2 cellular contexts compared by ENCODE assay signal in genomic region chr1:226443439-226443838, GRCh38.
A peak's percentile ranks its signal among the peaks of the same experiment; 100 is the strongest.
TF ChIP-seq lines count a peak whose summit lies in the region.

No MANE protein-coding gene starts in this region.

TF ChIP-seq in A549, 52 proteins besides CTCF, POLR2A, EP300 and RAD21 (continued from another document):
- TF ChIP-seq BHLHE40 (IDR thresholded peaks at IDR 0.05; ENCODE audit: low read depth, low read length), result no peak
- no peak for TF ChIP-seq HOXA7 (CRISPR knock-in tag; IDR thresholded peaks at IDR 0.05)
- TF ChIP-seq RARB (CRISPR knock-in tag; IDR thresholded peaks at IDR 0.05), result no peak
- TF ChIP-seq, protein P1, sequence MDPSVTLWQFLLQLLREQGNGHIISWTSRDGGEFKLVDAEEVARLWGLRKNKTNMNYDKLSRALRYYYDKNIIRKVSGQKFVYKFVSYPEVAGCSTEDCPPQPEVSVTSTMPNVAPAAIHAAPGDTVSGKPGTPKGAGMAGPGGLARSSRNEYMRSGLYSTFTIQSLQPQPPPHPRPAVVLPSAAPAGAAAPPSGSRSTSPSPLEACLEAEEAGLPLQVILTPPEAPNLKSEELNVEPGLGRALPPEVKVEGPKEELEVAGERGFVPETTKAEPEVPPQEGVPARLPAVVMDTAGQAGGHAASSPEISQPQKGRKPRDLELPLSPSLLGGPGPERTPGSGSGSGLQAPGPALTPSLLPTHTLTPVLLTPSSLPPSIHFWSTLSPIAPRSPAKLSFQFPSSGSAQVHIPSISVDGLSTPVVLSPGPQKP (IDR thresholded peaks at IDR 0.05; ENCODE audit: low read depth, low read length), result no peak
- no peak for TF ChIP-seq NPAS2 (CRISPR knock-in tag; IDR thresholded peaks at IDR 0.05; ENCODE audit: borderline replicate concordance)
- TF ChIP-seq, protein P2, sequence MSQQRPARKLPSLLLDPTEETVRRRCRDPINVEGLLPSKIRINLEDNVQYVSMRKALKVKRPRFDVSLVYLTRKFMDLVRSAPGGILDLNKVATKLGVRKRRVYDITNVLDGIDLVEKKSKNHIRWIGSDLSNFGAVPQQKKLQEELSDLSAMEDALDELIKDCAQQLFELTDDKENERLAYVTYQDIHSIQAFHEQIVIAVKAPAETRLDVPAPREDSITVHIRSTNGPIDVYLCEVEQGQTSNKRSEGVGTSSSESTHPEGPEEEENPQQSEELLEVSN (IDR thresholded peaks at IDR 0.05; ENCODE audit: borderline replicate concordance, low read depth), result no peak
- no peak for TF ChIP-seq SMC3 (IDR thresholded peaks at IDR 0.05)
- TF ChIP-seq JUNB (IDR thresholded peaks at IDR 0.05), result no peak

TF ChIP-seq in HCT116, 20 proteins besides CTCF, POLR2A, EP300 and RAD21 (continued from another document):
- TF ChIP-seq, protein P3, sequence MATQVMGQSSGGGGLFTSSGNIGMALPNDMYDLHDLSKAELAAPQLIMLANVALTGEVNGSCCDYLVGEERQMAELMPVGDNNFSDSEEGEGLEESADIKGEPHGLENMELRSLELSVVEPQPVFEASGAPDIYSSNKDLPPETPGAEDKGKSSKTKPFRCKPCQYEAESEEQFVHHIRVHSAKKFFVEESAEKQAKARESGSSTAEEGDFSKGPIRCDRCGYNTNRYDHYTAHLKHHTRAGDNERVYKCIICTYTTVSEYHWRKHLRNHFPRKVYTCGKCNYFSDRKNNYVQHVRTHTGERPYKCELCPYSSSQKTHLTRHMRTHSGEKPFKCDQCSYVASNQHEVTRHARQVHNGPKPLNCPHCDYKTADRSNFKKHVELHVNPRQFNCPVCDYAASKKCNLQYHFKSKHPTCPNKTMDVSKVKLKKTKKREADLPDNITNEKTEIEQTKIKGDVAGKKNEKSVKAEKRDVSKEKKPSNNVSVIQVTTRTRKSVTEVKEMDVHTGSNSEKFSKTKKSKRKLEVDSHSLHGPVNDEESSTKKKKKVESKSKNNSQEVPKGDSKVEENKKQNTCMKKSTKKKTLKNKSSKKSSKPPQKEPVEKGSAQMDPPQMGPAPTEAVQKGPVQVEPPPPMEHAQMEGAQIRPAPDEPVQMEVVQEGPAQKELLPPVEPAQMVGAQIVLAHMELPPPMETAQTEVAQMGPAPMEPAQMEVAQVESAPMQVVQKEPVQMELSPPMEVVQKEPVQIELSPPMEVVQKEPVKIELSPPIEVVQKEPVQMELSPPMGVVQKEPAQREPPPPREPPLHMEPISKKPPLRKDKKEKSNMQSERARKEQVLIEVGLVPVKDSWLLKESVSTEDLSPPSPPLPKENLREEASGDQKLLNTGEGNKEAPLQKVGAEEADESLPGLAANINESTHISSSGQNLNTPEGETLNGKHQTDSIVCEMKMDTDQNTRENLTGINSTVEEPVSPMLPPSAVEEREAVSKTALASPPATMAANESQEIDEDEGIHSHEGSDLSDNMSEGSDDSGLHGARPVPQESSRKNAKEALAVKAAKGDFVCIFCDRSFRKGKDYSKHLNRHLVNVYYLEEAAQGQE (IDR thresholded peaks at IDR 0.05; ENCODE audit: low read depth), result no peak
- no peak for TF ChIP-seq ZNF274 (IDR thresholded peaks at IDR 0.05; ENCODE audit: low read depth, low read length)
- no peak for TF ChIP-seq EGR1 (IDR thresholded peaks at IDR 0.05; ENCODE audit: low read depth)
- peak; percentile 85 for TF ChIP-seq TCF7L2 (IDR thresholded peaks at IDR 0.05; ENCODE audit: borderline replicate concordance, extremely low read depth, insufficient read depth, insufficient read length)
- TF ChIP-seq FOSL1 (IDR thresholded peaks at IDR 0.05; ENCODE audit: low read depth), result peak; percentile 91
- peak; percentile 90 for TF ChIP-seq SP1 (IDR thresholded peaks at IDR 0.05; ENCODE audit: low read depth)
- no peak for TF ChIP-seq EZH2 (IDR thresholded peaks at IDR 0.05)
- peak; percentile 96 for TF ChIP-seq JUND (IDR thresholded peaks at IDR 0.05)
- peak; percentile 39; the same call in 1 of the 2 replicates for TF ChIP-seq POLR2AphosphoS5 (IDR thresholded peaks at IDR 0.05; ENCODE audit: low read depth, low read length)
- TF ChIP-seq ZFX (IDR thresholded peaks at IDR 0.05), result no peak
- TF ChIP-seq ELF1 (IDR thresholded peaks at IDR 0.05; ENCODE audit: borderline replicate concordance, low read depth), result no peak; the same call in 1 of the 2 replicates
- peak; percentile 64 for TF ChIP-seq SRF (IDR thresholded peaks at IDR 0.05; ENCODE audit: low read depth)
